In the genomic region with DNA sequence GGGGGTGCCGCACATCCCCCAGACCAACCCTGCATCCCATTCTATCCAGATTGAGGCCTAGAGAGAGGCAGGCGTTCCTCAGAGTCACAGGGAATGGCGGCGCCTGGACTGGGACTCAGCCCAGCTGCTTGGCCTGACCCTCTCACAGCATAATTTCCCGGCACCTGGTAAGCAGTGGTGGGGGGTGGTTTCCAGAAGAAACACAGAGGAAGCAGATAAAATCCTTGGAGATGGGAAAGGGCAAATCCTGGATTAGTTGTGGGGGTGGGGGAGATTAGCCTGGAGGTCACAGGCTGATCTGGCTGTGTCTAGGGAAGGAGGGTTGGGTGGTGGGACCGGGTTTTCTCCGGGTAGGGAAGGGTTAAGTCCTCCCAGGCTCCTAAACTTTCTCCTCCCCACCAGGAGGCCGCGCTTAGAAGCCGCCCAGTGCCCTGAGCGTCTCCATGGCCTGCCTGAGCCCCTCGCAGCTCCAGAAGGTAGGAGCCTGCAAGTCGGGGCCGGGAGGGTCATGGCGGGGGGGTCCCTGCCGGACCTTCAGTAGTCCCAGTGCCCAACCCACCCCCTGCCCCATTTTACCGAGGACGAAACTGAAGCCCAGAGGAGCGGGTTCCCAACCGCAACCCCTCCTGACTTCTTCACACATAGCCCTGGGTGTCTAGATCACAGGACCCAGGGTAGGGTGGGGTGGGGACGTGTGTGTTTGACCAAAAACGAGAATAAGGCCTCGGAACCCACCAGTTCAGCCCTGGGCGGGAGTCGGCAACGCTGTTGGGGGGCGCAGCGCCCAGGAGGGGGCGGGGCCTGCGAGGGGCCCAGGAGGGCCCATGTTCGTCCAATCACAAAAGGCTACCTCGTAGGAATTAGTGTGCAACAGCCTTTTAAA, we compare ENCODE assay signal across 1 cellular context.
TF ChIP-seq lines count a peak whose summit lies in the region.

No MANE protein-coding gene starts in this region.

TF ChIP-seq in HepG2, 621 proteins besides CTCF, POLR2A, EP300 and RAD21 (continued from another document and continues in another):
- TF ChIP-seq, protein P1, sequence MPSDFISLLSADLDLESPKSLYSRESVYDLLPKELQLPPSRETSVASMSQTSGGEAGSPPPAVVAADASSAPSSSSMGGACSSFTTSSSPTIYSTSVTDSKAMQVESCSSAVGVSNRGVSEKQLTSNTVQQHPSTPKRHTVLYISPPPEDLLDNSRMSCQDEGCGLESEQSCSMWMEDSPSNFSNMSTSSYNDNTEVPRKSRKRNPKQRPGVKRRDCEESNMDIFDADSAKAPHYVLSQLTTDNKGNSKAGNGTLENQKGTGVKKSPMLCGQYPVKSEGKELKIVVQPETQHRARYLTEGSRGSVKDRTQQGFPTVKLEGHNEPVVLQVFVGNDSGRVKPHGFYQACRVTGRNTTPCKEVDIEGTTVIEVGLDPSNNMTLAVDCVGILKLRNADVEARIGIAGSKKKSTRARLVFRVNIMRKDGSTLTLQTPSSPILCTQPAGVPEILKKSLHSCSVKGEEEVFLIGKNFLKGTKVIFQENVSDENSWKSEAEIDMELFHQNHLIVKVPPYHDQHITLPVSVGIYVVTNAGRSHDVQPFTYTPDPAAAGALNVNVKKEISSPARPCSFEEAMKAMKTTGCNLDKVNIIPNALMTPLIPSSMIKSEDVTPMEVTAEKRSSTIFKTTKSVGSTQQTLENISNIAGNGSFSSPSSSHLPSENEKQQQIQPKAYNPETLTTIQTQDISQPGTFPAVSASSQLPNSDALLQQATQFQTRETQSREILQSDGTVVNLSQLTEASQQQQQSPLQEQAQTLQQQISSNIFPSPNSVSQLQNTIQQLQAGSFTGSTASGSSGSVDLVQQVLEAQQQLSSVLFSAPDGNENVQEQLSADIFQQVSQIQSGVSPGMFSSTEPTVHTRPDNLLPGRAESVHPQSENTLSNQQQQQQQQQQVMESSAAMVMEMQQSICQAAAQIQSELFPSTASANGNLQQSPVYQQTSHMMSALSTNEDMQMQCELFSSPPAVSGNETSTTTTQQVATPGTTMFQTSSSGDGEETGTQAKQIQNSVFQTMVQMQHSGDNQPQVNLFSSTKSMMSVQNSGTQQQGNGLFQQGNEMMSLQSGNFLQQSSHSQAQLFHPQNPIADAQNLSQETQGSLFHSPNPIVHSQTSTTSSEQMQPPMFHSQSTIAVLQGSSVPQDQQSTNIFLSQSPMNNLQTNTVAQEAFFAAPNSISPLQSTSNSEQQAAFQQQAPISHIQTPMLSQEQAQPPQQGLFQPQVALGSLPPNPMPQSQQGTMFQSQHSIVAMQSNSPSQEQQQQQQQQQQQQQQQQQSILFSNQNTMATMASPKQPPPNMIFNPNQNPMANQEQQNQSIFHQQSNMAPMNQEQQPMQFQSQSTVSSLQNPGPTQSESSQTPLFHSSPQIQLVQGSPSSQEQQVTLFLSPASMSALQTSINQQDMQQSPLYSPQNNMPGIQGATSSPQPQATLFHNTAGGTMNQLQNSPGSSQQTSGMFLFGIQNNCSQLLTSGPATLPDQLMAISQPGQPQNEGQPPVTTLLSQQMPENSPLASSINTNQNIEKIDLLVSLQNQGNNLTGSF (CRISPR knock-in tag; IDR thresholded peaks at IDR 0.05): no peak
- TF ChIP-seq, protein P2, sequence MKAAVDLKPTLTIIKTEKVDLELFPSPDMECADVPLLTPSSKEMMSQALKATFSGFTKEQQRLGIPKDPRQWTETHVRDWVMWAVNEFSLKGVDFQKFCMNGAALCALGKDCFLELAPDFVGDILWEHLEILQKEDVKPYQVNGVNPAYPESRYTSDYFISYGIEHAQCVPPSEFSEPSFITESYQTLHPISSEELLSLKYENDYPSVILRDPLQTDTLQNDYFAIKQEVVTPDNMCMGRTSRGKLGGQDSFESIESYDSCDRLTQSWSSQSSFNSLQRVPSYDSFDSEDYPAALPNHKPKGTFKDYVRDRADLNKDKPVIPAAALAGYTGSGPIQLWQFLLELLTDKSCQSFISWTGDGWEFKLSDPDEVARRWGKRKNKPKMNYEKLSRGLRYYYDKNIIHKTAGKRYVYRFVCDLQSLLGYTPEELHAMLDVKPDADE (CRISPR knock-in tag; IDR thresholded peaks at IDR 0.05): no peak
- no peak for TF ChIP-seq NCOA1 (CRISPR knock-in tag; IDR thresholded peaks at IDR 0.05)
- no peak for TF ChIP-seq ZNF703 (CRISPR knock-in tag; IDR thresholded peaks at IDR 0.05; ENCODE audit: borderline replicate concordance)
- no peak for TF ChIP-seq ZNF224 (CRISPR knock-in tag; IDR thresholded peaks at IDR 0.05)
- TF ChIP-seq ZNF891 (CRISPR knock-in tag; IDR thresholded peaks at IDR 0.05): no peak
- TF ChIP-seq KLF9 (CRISPR knock-in tag; IDR thresholded peaks at IDR 0.05; ENCODE audit: low read depth): no peak; the same call in 1 of the 2 replicates
- no peak for TF ChIP-seq ZNF7 (CRISPR knock-in tag; IDR thresholded peaks at IDR 0.05)
- TF ChIP-seq ZFP36L1 (CRISPR knock-in tag; IDR thresholded peaks at IDR 0.05): peak; percentile 61; the same call in 1 of the 2 replicates
- TF ChIP-seq ZNF337 (CRISPR knock-in tag; IDR thresholded peaks at IDR 0.05; ENCODE audit: borderline replicate concordance, low read depth): no peak
- no peak for TF ChIP-seq ZMYM2 (CRISPR knock-in tag; IDR thresholded peaks at IDR 0.05)
- TF ChIP-seq, protein P3, sequence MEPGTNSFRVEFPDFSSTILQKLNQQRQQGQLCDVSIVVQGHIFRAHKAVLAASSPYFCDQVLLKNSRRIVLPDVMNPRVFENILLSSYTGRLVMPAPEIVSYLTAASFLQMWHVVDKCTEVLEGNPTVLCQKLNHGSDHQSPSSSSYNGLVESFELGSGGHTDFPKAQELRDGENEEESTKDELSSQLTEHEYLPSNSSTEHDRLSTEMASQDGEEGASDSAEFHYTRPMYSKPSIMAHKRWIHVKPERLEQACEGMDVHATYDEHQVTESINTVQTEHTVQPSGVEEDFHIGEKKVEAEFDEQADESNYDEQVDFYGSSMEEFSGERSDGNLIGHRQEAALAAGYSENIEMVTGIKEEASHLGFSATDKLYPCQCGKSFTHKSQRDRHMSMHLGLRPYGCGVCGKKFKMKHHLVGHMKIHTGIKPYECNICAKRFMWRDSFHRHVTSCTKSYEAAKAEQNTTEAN (CRISPR knock-in tag; conservative IDR thresholded peaks at IDR 0.05): no peak; the same call in 1 of the 2 replicates
- no peak for TF ChIP-seq NONO (IDR thresholded peaks at IDR 0.05)
- TF ChIP-seq NONO (CRISPR knock-in tag; conservative IDR thresholded peaks at IDR 0.05): 0 out of 2 replicates have a peak, but pooled peaks have one; percentile 51
- no peak for TF ChIP-seq ZNF747 (CRISPR knock-in tag; IDR thresholded peaks at IDR 0.05; ENCODE audit: borderline replicate concordance)
- 0 out of 2 replicates have a peak, but pooled peaks have one; percentile 24 for TF ChIP-seq MTA1 (CRISPR knock-in tag; IDR thresholded peaks at IDR 0.05; ENCODE audit: borderline replicate concordance)
- TF ChIP-seq CENPX (CRISPR knock-in tag; IDR thresholded peaks at IDR 0.05): no peak
- TF ChIP-seq ZNF33B (CRISPR knock-in tag; IDR thresholded peaks at IDR 0.05): no peak
- TF ChIP-seq ZNF460 (CRISPR knock-in tag; IDR thresholded peaks at IDR 0.05; ENCODE audit: borderline replicate concordance): no peak
- TF ChIP-seq, protein P4, sequence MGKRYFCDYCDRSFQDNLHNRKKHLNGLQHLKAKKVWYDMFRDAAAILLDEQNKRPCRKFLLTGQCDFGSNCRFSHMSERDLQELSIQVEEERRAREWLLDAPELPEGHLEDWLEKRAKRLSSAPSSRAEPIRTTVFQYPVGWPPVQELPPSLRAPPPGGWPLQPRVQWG (CRISPR knock-in tag; IDR thresholded peaks at IDR 0.05; ENCODE audit: borderline replicate concordance, low read depth): no peak
- no peak for TF ChIP-seq CENPT (CRISPR knock-in tag; IDR thresholded peaks at IDR 0.05; ENCODE audit: low read depth)
- TF ChIP-seq, protein P5, sequence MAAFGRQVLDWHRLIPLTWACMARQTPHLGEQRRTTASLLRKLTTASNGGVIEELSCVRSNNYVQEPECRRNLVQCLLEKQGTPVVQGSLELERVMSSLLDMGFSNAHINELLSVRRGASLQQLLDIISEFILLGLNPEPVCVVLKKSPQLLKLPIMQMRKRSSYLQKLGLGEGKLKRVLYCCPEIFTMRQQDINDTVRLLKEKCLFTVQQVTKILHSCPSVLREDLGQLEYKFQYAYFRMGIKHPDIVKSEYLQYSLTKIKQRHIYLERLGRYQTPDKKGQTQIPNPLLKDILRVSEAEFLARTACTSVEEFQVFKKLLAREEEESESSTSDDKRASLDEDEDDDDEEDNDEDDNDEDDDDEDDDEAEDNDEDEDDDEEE (CRISPR knock-in tag; IDR thresholded peaks at IDR 0.05): no peak
- no peak for TF ChIP-seq SIX4 (CRISPR knock-in tag; IDR thresholded peaks at IDR 0.05)
- TF ChIP-seq, protein P6, sequence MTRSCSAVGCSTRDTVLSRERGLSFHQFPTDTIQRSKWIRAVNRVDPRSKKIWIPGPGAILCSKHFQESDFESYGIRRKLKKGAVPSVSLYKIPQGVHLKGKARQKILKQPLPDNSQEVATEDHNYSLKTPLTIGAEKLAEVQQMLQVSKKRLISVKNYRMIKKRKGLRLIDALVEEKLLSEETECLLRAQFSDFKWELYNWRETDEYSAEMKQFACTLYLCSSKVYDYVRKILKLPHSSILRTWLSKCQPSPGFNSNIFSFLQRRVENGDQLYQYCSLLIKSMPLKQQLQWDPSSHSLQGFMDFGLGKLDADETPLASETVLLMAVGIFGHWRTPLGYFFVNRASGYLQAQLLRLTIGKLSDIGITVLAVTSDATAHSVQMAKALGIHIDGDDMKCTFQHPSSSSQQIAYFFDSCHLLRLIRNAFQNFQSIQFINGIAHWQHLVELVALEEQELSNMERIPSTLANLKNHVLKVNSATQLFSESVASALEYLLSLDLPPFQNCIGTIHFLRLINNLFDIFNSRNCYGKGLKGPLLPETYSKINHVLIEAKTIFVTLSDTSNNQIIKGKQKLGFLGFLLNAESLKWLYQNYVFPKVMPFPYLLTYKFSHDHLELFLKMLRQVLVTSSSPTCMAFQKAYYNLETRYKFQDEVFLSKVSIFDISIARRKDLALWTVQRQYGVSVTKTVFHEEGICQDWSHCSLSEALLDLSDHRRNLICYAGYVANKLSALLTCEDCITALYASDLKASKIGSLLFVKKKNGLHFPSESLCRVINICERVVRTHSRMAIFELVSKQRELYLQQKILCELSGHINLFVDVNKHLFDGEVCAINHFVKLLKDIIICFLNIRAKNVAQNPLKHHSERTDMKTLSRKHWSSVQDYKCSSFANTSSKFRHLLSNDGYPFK (CRISPR knock-in tag; IDR thresholded peaks at IDR 0.05; ENCODE audit: borderline replicate concordance): peak; percentile 50; the same call in 1 of the 2 replicates
- TF ChIP-seq, protein P7, sequence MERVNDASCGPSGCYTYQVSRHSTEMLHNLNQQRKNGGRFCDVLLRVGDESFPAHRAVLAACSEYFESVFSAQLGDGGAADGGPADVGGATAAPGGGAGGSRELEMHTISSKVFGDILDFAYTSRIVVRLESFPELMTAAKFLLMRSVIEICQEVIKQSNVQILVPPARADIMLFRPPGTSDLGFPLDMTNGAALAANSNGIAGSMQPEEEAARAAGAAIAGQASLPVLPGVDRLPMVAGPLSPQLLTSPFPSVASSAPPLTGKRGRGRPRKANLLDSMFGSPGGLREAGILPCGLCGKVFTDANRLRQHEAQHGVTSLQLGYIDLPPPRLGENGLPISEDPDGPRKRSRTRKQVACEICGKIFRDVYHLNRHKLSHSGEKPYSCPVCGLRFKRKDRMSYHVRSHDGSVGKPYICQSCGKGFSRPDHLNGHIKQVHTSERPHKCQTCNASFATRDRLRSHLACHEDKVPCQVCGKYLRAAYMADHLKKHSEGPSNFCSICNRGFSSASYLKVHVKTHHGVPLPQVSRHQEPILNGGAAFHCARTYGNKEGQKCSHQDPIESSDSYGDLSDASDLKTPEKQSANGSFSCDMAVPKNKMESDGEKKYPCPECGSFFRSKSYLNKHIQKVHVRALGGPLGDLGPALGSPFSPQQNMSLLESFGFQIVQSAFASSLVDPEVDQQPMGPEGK (CRISPR knock-in tag; IDR thresholded peaks at IDR 0.05): peak; percentile 86
- TF ChIP-seq, protein P8, sequence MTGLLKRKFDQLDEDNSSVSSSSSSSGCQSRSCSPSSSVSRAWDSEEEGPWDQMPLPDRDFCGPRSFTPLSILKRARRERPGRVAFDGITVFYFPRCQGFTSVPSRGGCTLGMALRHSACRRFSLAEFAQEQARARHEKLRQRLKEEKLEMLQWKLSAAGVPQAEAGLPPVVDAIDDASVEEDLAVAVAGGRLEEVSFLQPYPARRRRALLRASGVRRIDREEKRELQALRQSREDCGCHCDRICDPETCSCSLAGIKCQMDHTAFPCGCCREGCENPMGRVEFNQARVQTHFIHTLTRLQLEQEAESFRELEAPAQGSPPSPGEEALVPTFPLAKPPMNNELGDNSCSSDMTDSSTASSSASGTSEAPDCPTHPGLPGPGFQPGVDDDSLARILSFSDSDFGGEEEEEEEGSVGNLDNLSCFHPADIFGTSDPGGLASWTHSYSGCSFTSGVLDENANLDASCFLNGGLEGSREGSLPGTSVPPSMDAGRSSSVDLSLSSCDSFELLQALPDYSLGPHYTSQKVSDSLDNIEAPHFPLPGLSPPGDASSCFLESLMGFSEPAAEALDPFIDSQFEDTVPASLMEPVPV (CRISPR knock-in tag; IDR thresholded peaks at IDR 0.05): peak; percentile 32; the same call in 1 of the 2 replicates
- TF ChIP-seq, protein P9, sequence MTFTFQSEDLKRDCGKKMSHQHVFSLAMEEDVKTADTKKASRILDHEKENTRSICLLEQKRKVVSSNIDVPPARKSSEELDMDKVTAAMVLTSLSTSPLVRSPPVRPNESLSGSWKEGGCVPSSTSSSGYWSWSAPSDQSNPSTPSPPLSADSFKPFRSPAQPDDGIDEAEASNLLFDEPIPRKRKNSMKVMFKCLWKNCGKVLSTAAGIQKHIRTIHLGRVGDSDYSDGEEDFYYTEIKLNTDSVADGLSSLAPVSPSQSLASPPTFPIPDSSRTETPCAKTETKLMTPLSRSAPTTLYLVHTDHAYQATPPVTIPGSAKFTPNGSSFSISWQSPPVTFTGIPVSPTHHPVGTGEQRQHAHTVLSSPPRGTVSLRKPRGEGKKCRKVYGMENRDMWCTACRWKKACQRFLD (CRISPR knock-in tag; IDR thresholded peaks at IDR 0.05; ENCODE audit: borderline replicate concordance): 0 out of 2 replicates have a peak, but pooled peaks have one; percentile 42
- TF ChIP-seq, protein P10, sequence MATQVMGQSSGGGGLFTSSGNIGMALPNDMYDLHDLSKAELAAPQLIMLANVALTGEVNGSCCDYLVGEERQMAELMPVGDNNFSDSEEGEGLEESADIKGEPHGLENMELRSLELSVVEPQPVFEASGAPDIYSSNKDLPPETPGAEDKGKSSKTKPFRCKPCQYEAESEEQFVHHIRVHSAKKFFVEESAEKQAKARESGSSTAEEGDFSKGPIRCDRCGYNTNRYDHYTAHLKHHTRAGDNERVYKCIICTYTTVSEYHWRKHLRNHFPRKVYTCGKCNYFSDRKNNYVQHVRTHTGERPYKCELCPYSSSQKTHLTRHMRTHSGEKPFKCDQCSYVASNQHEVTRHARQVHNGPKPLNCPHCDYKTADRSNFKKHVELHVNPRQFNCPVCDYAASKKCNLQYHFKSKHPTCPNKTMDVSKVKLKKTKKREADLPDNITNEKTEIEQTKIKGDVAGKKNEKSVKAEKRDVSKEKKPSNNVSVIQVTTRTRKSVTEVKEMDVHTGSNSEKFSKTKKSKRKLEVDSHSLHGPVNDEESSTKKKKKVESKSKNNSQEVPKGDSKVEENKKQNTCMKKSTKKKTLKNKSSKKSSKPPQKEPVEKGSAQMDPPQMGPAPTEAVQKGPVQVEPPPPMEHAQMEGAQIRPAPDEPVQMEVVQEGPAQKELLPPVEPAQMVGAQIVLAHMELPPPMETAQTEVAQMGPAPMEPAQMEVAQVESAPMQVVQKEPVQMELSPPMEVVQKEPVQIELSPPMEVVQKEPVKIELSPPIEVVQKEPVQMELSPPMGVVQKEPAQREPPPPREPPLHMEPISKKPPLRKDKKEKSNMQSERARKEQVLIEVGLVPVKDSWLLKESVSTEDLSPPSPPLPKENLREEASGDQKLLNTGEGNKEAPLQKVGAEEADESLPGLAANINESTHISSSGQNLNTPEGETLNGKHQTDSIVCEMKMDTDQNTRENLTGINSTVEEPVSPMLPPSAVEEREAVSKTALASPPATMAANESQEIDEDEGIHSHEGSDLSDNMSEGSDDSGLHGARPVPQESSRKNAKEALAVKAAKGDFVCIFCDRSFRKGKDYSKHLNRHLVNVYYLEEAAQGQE (IDR thresholded peaks at IDR 0.05; ENCODE audit: borderline replicate concordance in 1 of 2, low read depth in 1 of 2, low read length in 2 of 2): no peak
- TF ChIP-seq MAFK (conservative IDR thresholded peaks at IDR 0.05 in 1 of 2, IDR thresholded peaks at IDR 0.05 in 1 of 2; ENCODE audit: low read length in 2 of 2): no peak
- no peak for TF ChIP-seq NR1H2 (CRISPR knock-in tag; IDR thresholded peaks at IDR 0.05; ENCODE audit: borderline replicate concordance, low read depth)
